In genomic region chr11:111483431-111483830, GRCh38 we compare ENCODE assay signal across 4 cellular contexts.
TF ChIP-seq lines count a peak whose summit lies in the region.

No MANE protein-coding gene starts in this region.

TF ChIP-seq in SK-N-SH treated with all-trans-retinoic acid at 6 μM for 48 hours, 23 proteins besides CTCF, POLR2A, EP300 and RAD21:
- no peak for TF ChIP-seq POU6F1 (CRISPR knock-in tag; IDR thresholded peaks at IDR 0.05; ENCODE audit: borderline replicate concordance, low read depth)
- no peak for TF ChIP-seq ISL1 (CRISPR knock-in tag; IDR thresholded peaks at IDR 0.05)
- TF ChIP-seq ZFP30 (CRISPR knock-in tag; IDR thresholded peaks at IDR 0.05): 0 out of 2 replicates have a peak, but pooled peaks have one; percentile 5
- no peak for TF ChIP-seq PATZ1 (CRISPR knock-in tag; IDR thresholded peaks at IDR 0.05; ENCODE audit: borderline replicate concordance)
- no peak for TF ChIP-seq BACH2 (CRISPR knock-in tag; IDR thresholded peaks at IDR 0.05; ENCODE audit: borderline replicate concordance)
- TF ChIP-seq PPARA (CRISPR knock-in tag; IDR thresholded peaks at IDR 0.05; ENCODE audit: borderline replicate concordance): no peak
- no peak for TF ChIP-seq SNAI2 (CRISPR knock-in tag; IDR thresholded peaks at IDR 0.05)
- no peak for TF ChIP-seq ZNF565 (CRISPR knock-in tag; conservative IDR thresholded peaks at IDR 0.05; ENCODE audit: low read depth)

TF ChIP-seq in SK-N-SH, 30 proteins besides CTCF, POLR2A, EP300 and RAD21 (continues in another document):
- TF ChIP-seq POLR2AphosphoS5 (IDR thresholded peaks at IDR 0.05; ENCODE audit: low read depth, low read length) (no peak), TCF12 (IDR thresholded peaks at IDR 0.05) (no peak), MAX (IDR thresholded peaks at IDR 0.05; ENCODE audit: low read depth) (no peak), TEAD4 (IDR thresholded peaks at IDR 0.05; ENCODE audit: borderline replicate concordance, insufficient read depth) (no peak), YY1 (IDR thresholded peaks at IDR 0.05; ENCODE audit: low read depth) (no peak), CHD2 (IDR thresholded peaks at IDR 0.05; ENCODE audit: low read length, partially characterized antibody) (no peak), NFIC (IDR thresholded peaks at IDR 0.05; ENCODE audit: borderline replicate concordance) (no peak), JUND (IDR thresholded peaks at IDR 0.05) (no peak), MXI1 (IDR thresholded peaks at IDR 0.05; ENCODE audit: low read depth, low read length) (no peak), USF1 (IDR thresholded peaks at IDR 0.05; ENCODE audit: borderline replicate concordance, low read depth) (no peak), NRF1 (IDR thresholded peaks at IDR 0.05; ENCODE audit: low read depth, low read length) (no peak), SMC3 (IDR thresholded peaks at IDR 0.05; ENCODE audit: low read depth, low read length) (no peak), ZBTB33 (IDR thresholded peaks at IDR 0.05; ENCODE audit: borderline replicate concordance, low read depth) (no peak)

TF ChIP-seq in HEK293, 187 proteins besides CTCF, POLR2A, EP300 and RAD21:
- no peak for TF ChIP-seq TSHZ1 (tag by site-specific recombination; IDR thresholded peaks at IDR 0.05; ENCODE audit: borderline replicate concordance)
- TF ChIP-seq IKZF3 (tag by site-specific recombination; IDR thresholded peaks at IDR 0.05): no peak
- TF ChIP-seq SETDB1 (IDR thresholded peaks at IDR 0.05; ENCODE audit: insufficient read length, low read length): peak; percentile 88
- no peak for TF ChIP-seq ZNF202 (tag by site-specific recombination; IDR thresholded peaks at IDR 0.05; ENCODE audit: borderline replicate concordance)
- no peak for TF ChIP-seq ZNF488 (tag by site-specific recombination; IDR thresholded peaks at IDR 0.05)
- TF ChIP-seq ZNF558 (tag by site-specific recombination; IDR thresholded peaks at IDR 0.05): 0 out of 2 replicates have a peak, but pooled peaks have one; percentile 40
- no peak for TF ChIP-seq ZSCAN18 (tag by site-specific recombination; IDR thresholded peaks at IDR 0.05)
- no peak for TF ChIP-seq ZNF596 (tag by site-specific recombination; IDR thresholded peaks at IDR 0.05)

TF ChIP-seq in K562, 482 proteins besides CTCF, POLR2A, EP300 and RAD21:
- TF ChIP-seq TRIM28 (IDR thresholded peaks at IDR 0.05): peak; percentile 80; the same call in 1 of the 2 replicates
- TF ChIP-seq BRF2 (IDR thresholded peaks at IDR 0.05; ENCODE audit: borderline replicate concordance, insufficient read depth, insufficient read length): no peak
- TF ChIP-seq ZZZ3 (IDR thresholded peaks at IDR 0.05): no peak
- 0 out of 2 replicates have a peak, but pooled peaks have one; percentile 32 for TF ChIP-seq CBX5 (IDR thresholded peaks at IDR 0.05; ENCODE audit: borderline replicate concordance, low read depth)
- TF ChIP-seq CBX3 (IDR thresholded peaks at IDR 0.05; ENCODE audit: borderline replicate concordance in 1 of 2, low read length in 2 of 2): 0 out of 3 replicates have a peak, but pooled peaks of 1 of the 2 experiments have one; percentile 66
- no peak for TF ChIP-seq CCAR2 (IDR thresholded peaks at IDR 0.05; ENCODE audit: low read depth, low read length)
- peak; percentile 41 for TF ChIP-seq ZNF280A (IDR thresholded peaks at IDR 0.05; ENCODE audit: low read depth, partially characterized antibody)
TF ChIP-seq in K562: peak in this region for 4.
